Comparison of ENCODE assay signal across 8 cellular contexts in genomic region chr13:73754727-73755292, GRCh38.
DNase-seq lines count a peak whose midpoint lies in the region; ATAC-seq and FAIRE-seq lines count a peak whose summit lies in the region.

No MANE protein-coding gene starts in this region.

- H4K8ac ChIP-seq in mesenchymal stem cell (ENCODE audit: low read length), result no peak overlapping the region

- no peak overlapping the region for H2BK12ac ChIP-seq in mesenchymal stem cell (ENCODE audit: low read length in 2 of 2)

- H2BK120ac ChIP-seq in mesenchymal stem cell (ENCODE audit: low read depth, low read length), result no peak overlapping the region

- no peak overlapping the region for H3K4me2 ChIP-seq in mesenchymal stem cell (ENCODE audit: low read length, poor library complexity, severe bottlenecking)

- no peak overlapping the region for H3K4me3 ChIP-seq in mesenchymal stem cell (ENCODE audit: insufficient read depth in 1 of 2, low read depth in 1 of 2, low read length in 2 of 2)

- no peaks in the 10 kb centered on the region for H3K27me3 ChIP-seq in mesenchymal stem cell (ENCODE audit: control insufficient read depth in 1 of 2, insufficient read depth in 1 of 2, low read length in 2 of 2)

- H3K14ac ChIP-seq in mesenchymal stem cell (ENCODE audit: low read length in 2 of 2), result no peak overlapping the region

- no peak overlapping the region for H3K27ac ChIP-seq in mesenchymal stem cell (ENCODE audit: low read length, poor library complexity, severe bottlenecking)

- no peaks in the 10 kb centered on the region for H3K9me3 ChIP-seq in mesenchymal stem cell (ENCODE audit: control insufficient read depth, low read length)

- FAIRE-seq in RCC 7860 (lab: Jason Lieb, UNC), result peak; percentile 45

- H3K4ac ChIP-seq in mesenchymal stem cell (ENCODE audit: low read depth in 1 of 2, low read length in 2 of 2), result no peak overlapping the region

- no peak overlapping the region for H2AFZ ChIP-seq in mesenchymal stem cell (ENCODE audit: low read depth, low read length)

- ATAC-seq in GM21528 (IDR thresholded peaks at IDR 0.05; ENCODE audit: low FRiP score, unreplicated experiment), result peak; percentile 86

- H3K4me1 ChIP-seq in mesenchymal stem cell (ENCODE audit: control insufficient read depth, insufficient read depth, low read depth, low read length), result no peaks in the 10 kb centered on the region

- H2BK5ac ChIP-seq in mesenchymal stem cell (ENCODE audit: low read depth, low read length, poor library complexity, severe bottlenecking), result no peak overlapping the region

- WGBS in mesenchymal stem cell, result 50% methylated on average over 2 of the region's 3 CpGs

- no peak overlapping the region for H4K91ac ChIP-seq in mesenchymal stem cell (ENCODE audit: low read length)

- peaks cover 0 to 13% of the 10 kb centered on the region in 2 experiments for H3K36me3 ChIP-seq in mesenchymal stem cell (ENCODE audit: control insufficient read depth in 1 of 2, insufficient read depth in 2 of 2, low read depth in 1 of 2, low read length in 2 of 2)

- H2AK5ac ChIP-seq in mesenchymal stem cell (ENCODE audit: low read length, severe bottlenecking), result no peak overlapping the region

- H3K9ac ChIP-seq in mesenchymal stem cell (ENCODE audit: low read length), result no peak overlapping the region

- H3K18ac ChIP-seq in mesenchymal stem cell (ENCODE audit: low read depth in 1 of 2, low read length in 2 of 2), result no peak overlapping the region

- DNase-seq in activated CD4-positive, CD25-positive, alpha-beta regulatory T cell treated with anti-CD3 and anti-CD28 coated beads, Interleukin-2, amount 50 U/mL, for 16 hours (ENCODE audit: low read depth, low spot score), result peak; percentile 2
- DNase-seq in activated CD4-positive, CD25-positive, alpha-beta regulatory T cell treated with anti-CD3 and anti-CD28 coated beads, Interleukin-2, amount 50 U/mL, for 72 hours, result no peak
- DNase-seq in Kasumi-1 (lab: John Stamatoyannopoulos, UW) (peak; percentile 59 to 81), RCC 7860 (ENCODE audit: low spot score) (peak; percentile 31), dermis microvascular lymphatic vessel endothelial cell (ENCODE audit: low read depth in 2 of 2) (peak; percentile 50 to 61), mesenchymal stem cell (peak; percentile 64)
- no peak for DNase-seq in activated effector memory CD4-positive, alpha-beta T cell treated with Interleukin-2 at 50 U/mL for 16 hours

- no peak overlapping the region for H2BK15ac ChIP-seq in mesenchymal stem cell (ENCODE audit: low read depth, poor library complexity, severe bottlenecking)

- H3K79me1 ChIP-seq in mesenchymal stem cell (replicated peaks; ENCODE audit: low read length, poor library complexity, severe bottlenecking), result no peaks in the 10 kb centered on the region

- no peak overlapping the region for H3K23ac ChIP-seq in mesenchymal stem cell (ENCODE audit: low read length in 2 of 2)

Comparison
In these comparisons a context has a peak if more than half of its experiments do, and no peak if none do; other contexts are left out.
1. DNase-seq: peak in activated CD4-positive, CD25-positive, alpha-beta regulatory T cell treated with anti-CD3 and anti-CD28 coated beads, Interleukin-2, amount 50 U/mL, for 16 hours (single experiment), Kasumi-1 (2 of 2), RCC 7860 (single experiment), dermis microvascular lymphatic vessel endothelial cell (2 of 2) and mesenchymal stem cell (single experiment); none in activated CD4-positive, CD25-positive, alpha-beta regulatory T cell treated with anti-CD3 and anti-CD28 coated beads, Interleukin-2, amount 50 U/mL, for 72 hours (single experiment) and activated effector memory CD4-positive, alpha-beta T cell treated with Interleukin-2 at 50 U/mL for 16 hours (single experiment).